18 cellular contexts compared by ENCODE assay signal in the genomic region with DNA sequence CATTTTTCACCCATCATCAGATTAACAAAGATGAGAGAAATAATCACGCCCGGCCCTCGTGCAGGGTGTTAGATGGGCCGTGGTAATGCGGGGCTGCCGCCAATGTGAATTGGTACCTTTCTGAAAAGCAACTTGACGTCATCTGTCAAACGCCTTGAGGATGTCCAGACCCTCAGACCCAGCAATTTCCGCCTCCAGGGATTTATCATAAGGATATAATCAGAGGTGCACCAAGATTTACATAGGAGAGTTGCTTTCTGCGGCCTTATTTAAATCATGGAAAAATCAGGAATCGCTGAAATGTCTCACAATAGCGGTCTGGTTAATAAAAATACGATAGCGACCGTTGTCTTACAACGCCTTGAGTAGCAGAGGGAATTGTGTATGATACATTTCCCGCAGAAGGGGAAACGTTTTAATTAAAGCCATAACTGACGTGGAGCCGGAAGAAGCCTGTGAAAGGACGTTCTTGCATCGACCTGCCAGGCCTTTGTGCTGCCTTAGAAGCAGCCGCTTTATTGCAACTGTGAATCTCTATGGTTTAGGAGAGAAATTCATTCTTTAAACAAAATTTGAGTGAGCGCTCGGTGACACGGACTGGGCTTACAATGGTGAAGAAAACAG. TPM values are rescaled to one million over a fixed set of nuclear protein-coding genes. Genes with fewer than 3 reads are reported as not detected.
DNase-seq lines count a peak whose midpoint lies in the region; ATAC-seq and TF ChIP-seq lines count a peak whose summit lies in the region.
"Had no signal": no experiment of that assay in that cellular context is flagged by ENCODE, and none has a peak within 500 bp of the region (broad histone marks: within the 10 kb centered on the region; RNA-seq: fewer than 3 reads in every experiment).

No MANE protein-coding gene starts in this region.

- peak overlapping the region; percentile 26 for H3K4me3 Mint-ChIP-seq in glutamatergic neuron (ENCODE audit: unreplicated experiment)
- no peak overlapping the region for H3K4me3 Mint-ChIP-seq in neural progenitor cell
- no peak overlapping the region for H3K4me3 Mint-ChIP-seq in activated naive CD8-positive, alpha-beta T cell treated with anti-CD3 and anti-CD28 coated beads, Interleukin-2, amount 50 U/mL, for 24 hours
- H3K4me3 Mint-ChIP-seq: HFFc6 had no signal

- H3K79me2 ChIP-seq in neural progenitor cell (ENCODE audit: low read depth) = peaks cover 15% of the 10 kb centered on the region

- H3K4me1 Mint-ChIP-seq in glutamatergic neuron (ENCODE audit: low read depth, unreplicated experiment) (peaks cover 15% of the 10 kb centered on the region), neural progenitor cell (peaks cover 32% of the 10 kb centered on the region)
- peaks cover 17% of the 10 kb centered on the region for H3K4me1 Mint-ChIP-seq in activated naive CD8-positive, alpha-beta T cell treated with anti-CD3 and anti-CD28 coated beads, Interleukin-2, amount 50 U/mL, for 24 hours

- H3K27ac Mint-ChIP-seq in glutamatergic neuron (ENCODE audit: unreplicated experiment) (peak overlapping the region; percentile 73), neural progenitor cell (peak overlapping the region; percentile 38)
- no peak overlapping the region for H3K27ac Mint-ChIP-seq in activated naive CD8-positive, alpha-beta T cell treated with anti-CD3 and anti-CD28 coated beads, Interleukin-2, amount 50 U/mL, for 24 hours
- H3K27ac Mint-ChIP-seq: HFFc6 had no signal

- H3K27me3 Mint-ChIP-seq in glutamatergic neuron (ENCODE audit: unreplicated experiment) (peaks cover 11% of the 10 kb centered on the region), neural progenitor cell (ENCODE audit: insufficient read depth, low read depth) (peaks cover 10% of the 10 kb centered on the region)
- no peaks in the 10 kb centered on the region for H3K27me3 Mint-ChIP-seq in activated naive CD8-positive, alpha-beta T cell treated with anti-CD3 and anti-CD28 coated beads, Interleukin-2, amount 50 U/mL, for 24 hours

- no peaks in the 10 kb centered on the region for H3K36me3 ChIP-seq in BE2C
- H3K36me3 ChIP-seq in neural progenitor cell = no peaks in the 10 kb centered on the region
- H3K36me3 ChIP-seq: BLaER1 had no signal

- no peaks in the 10 kb centered on the region for H3K36me3 Mint-ChIP-seq in glutamatergic neuron (ENCODE audit: unreplicated experiment)
- H3K36me3 Mint-ChIP-seq in neural progenitor cell = peaks cover 1% of the 10 kb centered on the region
- peaks cover 3% of the 10 kb centered on the region for H3K36me3 Mint-ChIP-seq in activated naive CD8-positive, alpha-beta T cell treated with anti-CD3 and anti-CD28 coated beads, Interleukin-2, amount 50 U/mL, for 24 hours (ENCODE audit: low read depth)

- no peak for ATAC-seq in activated naive CD8-positive, alpha-beta T cell treated with anti-CD3 and anti-CD28 coated beads, Interleukin-2, amount 50 U/mL, for 24 hours

- H3K9me3 ChIP-seq in BE2C = no peaks in the 10 kb centered on the region
- no peaks in the 10 kb centered on the region for H3K9me3 ChIP-seq in neural progenitor cell (ENCODE audit: low read depth)
- H3K9me3 ChIP-seq: BLaER1 had no signal

- peaks cover 10% of the 10 kb centered on the region for H4K20me1 ChIP-seq in neural progenitor cell (ENCODE audit: low read depth)

- no peaks in the 10 kb centered on the region for H3K27me3 ChIP-seq in BE2C
- H3K27me3 ChIP-seq in neural progenitor cell = no peaks in the 10 kb centered on the region
- H3K27me3 ChIP-seq: BLaER1 had no signal

- H3K27ac ChIP-seq in neural progenitor cell = no peak overlapping the region
- H3K27ac ChIP-seq: BLaER1 had no signal

- H3K4me3 ChIP-seq in BE2C (ENCODE audit: low read depth, low read length) = peak overlapping the region; percentile 9; the same call in 1 of the 2 replicates
- no peak overlapping the region for H3K4me3 ChIP-seq in neural progenitor cell
- H3K4me3 ChIP-seq: BLaER1 had no signal

- peaks cover 16% of the 10 kb centered on the region for H3K4me1 ChIP-seq in BE2C
- peaks cover 8% of the 10 kb centered on the region for H3K4me1 ChIP-seq in neural progenitor cell

- peaks cover 23% of the 10 kb centered on the region for H3F3A ChIP-seq in neural progenitor cell (ENCODE audit: low read depth)

- no peak overlapping the region for H3K4me2 ChIP-seq in neural progenitor cell
- H3K4me2 ChIP-seq: BLaER1 had no signal

- DNase-seq in BE2C = peak; percentile 83
- DNase-seq in SK-N-DZ (ENCODE audit: low spot score) = peak; percentile 95
- DNase-seq in glutamatergic neuron = no peak
- DNase-seq in neural progenitor cell (ENCODE audit: low spot score) = no peak
- no peak for DNase-seq in activated naive CD8-positive, alpha-beta T cell treated with anti-CD3 and anti-CD28 coated beads, Interleukin-2, amount 50 U/mL, for 24 hours
- no peak for DNase-seq in HPDE6-E6E7 (ENCODE audit: extremely low spot score)
- DNase-seq in AG08396 (ENCODE audit: low spot score) = no peak
- DNase-seq in DMS79 (lab: John Stamatoyannopoulos, UW) = no peak
- DNase-seq: CD8-positive, alpha-beta memory T cell; DMS53; H7; HFFc6; NCI-H1417; NCI-H187; NCI-H345; NCI-H524 treated with DMSO at 0.1 percent for 48 hours; SHP77 had no signal

- no peak overlapping the region for H2AFZ ChIP-seq in neural progenitor cell (replicated peaks)

- no peak overlapping the region for H3K9ac ChIP-seq in neural progenitor cell
- H3K9ac ChIP-seq: BLaER1 had no signal

- TF ChIP-seq CTCF in BE2C (IDR thresholded peaks at IDR 0.05; ENCODE audit: low read depth, low read length) (no peak), glutamatergic neuron (IDR thresholded peaks at IDR 0.05; ENCODE audit: partially characterized antibody, unreplicated experiment) (no peak), neural progenitor cell (IDR thresholded peaks at IDR 0.05) (no peak)

- H3K9me3 Mint-ChIP-seq in glutamatergic neuron (ENCODE audit: unreplicated experiment) (peaks cover 18% of the 10 kb centered on the region), neural progenitor cell (no peaks in the 10 kb centered on the region)
- H3K9me3 Mint-ChIP-seq in activated naive CD8-positive, alpha-beta T cell treated with anti-CD3 and anti-CD28 coated beads, Interleukin-2, amount 50 U/mL, for 24 hours = no peaks in the 10 kb centered on the region
- H3K9me3 Mint-ChIP-seq: CD8-positive, alpha-beta memory T cell; HFFc6 had no signal

RNA-seq across cellular contexts. Expression of a gene that starts 32.3 kb away (rescaled TPM):
- polyA plus RNA-seq in BE2C (2012; ENCODE audit: insufficient read depth, insufficient read length, low read depth) = 569 TPM
- polyA plus RNA-seq in SK-N-DZ (2014; cell fraction: cytosol; rRNA removed) = 265 and 282 TPM in 2 replicates
- 151 and 255 TPM in 2 replicates for polyA plus RNA-seq in SK-N-DZ (2014; cell fraction: nucleus; rRNA removed)
- total RNA-seq in glutamatergic neuron (ENCODE audit: unreplicated experiment) (123 TPM), neural progenitor cell (ENCODE audit: low replicate concordance) (15.4 and 69.3 TPM in 2 replicates)

RNA-seq across cellular contexts. Expression of a gene that starts 49.9 kb away (rescaled TPM):
- 17.9 TPM for polyA plus RNA-seq in BE2C (2012; ENCODE audit: insufficient read depth, insufficient read length, low read depth)
- polyA plus RNA-seq in SK-N-DZ (2014; cell fraction: cytosol; rRNA removed) = 103 and 115 TPM in 2 replicates
- 76.5 and 79.9 TPM in 2 replicates for polyA plus RNA-seq in SK-N-DZ (2014; cell fraction: nucleus; rRNA removed)
- total RNA-seq in glutamatergic neuron (ENCODE audit: unreplicated experiment) (17.9 TPM), neural progenitor cell (ENCODE audit: low replicate concordance) (13.8 and 53.7 TPM in 2 replicates)

RNA-seq across cellular contexts. Expression of a gene that starts 56.0 kb away (rescaled TPM):
- polyA plus RNA-seq in BE2C (2012; ENCODE audit: insufficient read depth, insufficient read length, low read depth) = 146 TPM
- polyA plus RNA-seq in SK-N-DZ (2014; cell fraction: cytosol; rRNA removed) = 169 and 201 TPM in 2 replicates
- 133 and 197 TPM in 2 replicates for polyA plus RNA-seq in SK-N-DZ (2014; cell fraction: nucleus; rRNA removed)
- 135 TPM for total RNA-seq in glutamatergic neuron (ENCODE audit: unreplicated experiment)
- total RNA-seq in neural progenitor cell (ENCODE audit: low replicate concordance) = 107 and 121 TPM in 2 replicates

Comparison
In these comparisons a context has a peak if more than half of its experiments do, and no peak if none do; other contexts are left out.
1. DNase-seq: peak in BE2C (single experiment) and SK-N-DZ (single experiment); none in glutamatergic neuron (single experiment), neural progenitor cell (single experiment), activated naive CD8-positive, alpha-beta T cell treated with anti-CD3 and anti-CD28 coated beads, Interleukin-2, amount 50 U/mL, for 24 hours (single experiment), HPDE6-E6E7 (single experiment), AG08396 (single experiment) and DMS79 (single experiment).